Comparison of ENCODE assay signal across 9 cellular contexts in genomic region chr12:130596241-130596640, GRCh38.
"Had no signal": no experiment of that assay in that cellular context is flagged by ENCODE, and none has a peak within 500 bp of the region (broad histone marks: within the 10 kb centered on the region; RNA-seq: fewer than 3 reads in every experiment).

No MANE protein-coding gene starts in this region.

- H3K4me2 ChIP-seq: GM23338 had no signal

- H3K4me1 ChIP-seq: HAP-1 had no signal

- H3K9me3 ChIP-seq: HAP-1 had no signal

- ATAC-seq: GM23338, HCT116 had no signal

- H2AFZ ChIP-seq: GM23248, GM23338 had no signal

- H3K36me3 ChIP-seq: HAP-1 had no signal

- DNase-seq: GM23248, GOT3, H7, H9, HCEC 1CT, HFFc6 had no signal

- H3K4me3 ChIP-seq: GM23248, GM23338, HAP-1 had no signal

- H3K27ac ChIP-seq: GM23248 had no signal
